In the genomic region with DNA sequence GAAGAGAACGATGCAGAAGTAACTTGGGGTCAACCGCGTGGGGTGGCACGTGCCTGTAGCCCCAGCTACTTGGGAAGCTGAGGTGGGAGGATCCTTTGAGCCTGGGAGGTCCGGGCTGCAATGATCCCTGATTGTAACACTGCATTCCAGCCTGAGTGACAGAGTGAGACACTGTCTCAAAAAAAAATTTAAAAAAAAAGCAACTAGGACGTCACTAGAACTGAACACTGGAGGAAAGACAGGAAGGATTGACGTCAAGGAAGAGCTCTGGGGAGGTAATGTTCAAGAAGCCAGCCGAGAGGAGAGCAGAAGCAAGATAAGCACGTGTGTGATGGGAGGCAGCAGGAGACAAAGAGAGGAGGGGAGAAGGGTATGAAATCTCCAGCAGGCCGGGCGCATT, we compare ENCODE assay signal across 30 cellular contexts. TPM values are rescaled to one million over a fixed set of nuclear protein-coding genes. Genes with fewer than 3 reads are reported as not detected.
"Had no signal": no experiment of that assay in that cellular context is flagged by ENCODE, and none has a peak within 500 bp of the region (broad histone marks: within the 10 kb centered on the region; RNA-seq: fewer than 3 reads in every experiment).

No MANE protein-coding gene starts in this region.

- H3K27ac ChIP-seq: body of pancreas, pancreas, sigmoid colon, stomach, suprapubic skin, transverse colon, uterus had no signal

- H3K27ac Mint-ChIP-seq: activated B cell treated with CpG ODN at 0.5 μM for 24 hours; activated CD4-positive, alpha-beta T cell treated with anti-CD3 and anti-CD28 coated beads for 36 hours; activated naive CD8-positive, alpha-beta T cell treated with anti-CD3 and anti-CD28 coated beads, Interleukin-2, amount 10 ng/mL, durations not matched to agents 7 days and 5 days; activated T-helper 2 cell treated with anti-CD3 and anti-CD28 coated beads, Interferon-gamma antibody, Interleukin-2, Interleukin-4, amounts not matched to agents 10 μg/mL and 5 μg/mL and 100 μg/mL, durations not matched to agents 14 hours and 24 hours and 36 hours; dendritic cell treated with granulocyte-macrophage colony-stimulating factor and Interleukin-4, amounts not matched to agents 40 ng/mL and 50 ng/mL, for 4 days; immature natural killer cell; natural killer cell treated with Interleukin-12 subunit alpha and Interleukin-12 subunit beta and Interleukin-15 and Interleukin-18, amount 100 ng/mL, for 72 hours; stimulated activated memory B cell treated with anti-CD40 and anti-IgM and Interleukin-4, amounts not matched to agents 10 μg/mL and 1 μg/mL and 100 μg/mL, for 72 hours; T-cell; T-helper 2 cell treated with Interferon-gamma antibody and Interleukin-4, amounts not matched to agents 5 μg/mL and 100 μg/mL, for 36 hours had no signal

- H3K9me3 ChIP-seq: body of pancreas, pancreas, sigmoid colon, stomach, suprapubic skin, transverse colon, uterus had no signal

- H3K4me1 ChIP-seq: body of pancreas, pancreas, sigmoid colon, stomach, suprapubic skin, transverse colon, uterus had no signal

- H3K4me3 Mint-ChIP-seq: activated B cell treated with CpG ODN at 0.5 μM for 24 hours; activated CD4-positive, alpha-beta T cell treated with anti-CD3 and anti-CD28 coated beads for 36 hours; activated naive CD8-positive, alpha-beta T cell treated with anti-CD3 and anti-CD28 coated beads, Interleukin-2, amount 10 ng/mL, durations not matched to agents 7 days and 5 days; activated T-cell treated with anti-CD3 and anti-CD28 coated beads, Interleukin-2, amount 50 U/mL, for 4 hours; dendritic cell treated with granulocyte-macrophage colony-stimulating factor and Interleukin-4, amounts not matched to agents 40 ng/mL and 50 ng/mL, for 4 days; immature natural killer cell; natural killer cell treated with Interleukin-12 subunit alpha and Interleukin-12 subunit beta and Interleukin-15 and Interleukin-18, amount 100 ng/mL, for 72 hours; stimulated activated memory B cell treated with anti-CD40 and anti-IgM and Interleukin-4, amounts not matched to agents 10 μg/mL and 1 μg/mL and 100 μg/mL, for 72 hours; T-cell; T-helper 2 cell treated with Interferon-gamma antibody and Interleukin-4, amounts not matched to agents 5 μg/mL and 100 μg/mL, for 36 hours had no signal

- H3K4me1 Mint-ChIP-seq: activated B cell treated with CpG ODN at 0.5 μM for 24 hours; activated CD4-positive, alpha-beta T cell treated with anti-CD3 and anti-CD28 coated beads for 36 hours; activated naive CD8-positive, alpha-beta T cell treated with anti-CD3 and anti-CD28 coated beads, Interleukin-2, amount 10 ng/mL, durations not matched to agents 7 days and 5 days; immature natural killer cell; stimulated activated memory B cell treated with anti-CD40 and anti-IgM and Interleukin-4, amounts not matched to agents 10 μg/mL and 1 μg/mL and 100 μg/mL, for 72 hours; T-cell had no signal

- H3K9me3 Mint-ChIP-seq: activated B cell treated with CpG ODN at 0.5 μM for 24 hours; activated naive CD8-positive, alpha-beta T cell treated with anti-CD3 and anti-CD28 coated beads, Interleukin-2, amount 10 ng/mL, durations not matched to agents 7 days and 5 days; activated T-cell treated with anti-CD3 and anti-CD28 coated beads, Interleukin-2, amount 50 U/mL, for 4 hours; activated T-helper 2 cell treated with anti-CD3 and anti-CD28 coated beads, Interferon-gamma antibody, Interleukin-2, Interleukin-4, amounts not matched to agents 10 μg/mL and 5 μg/mL and 100 μg/mL, durations not matched to agents 14 hours and 24 hours and 36 hours; dendritic cell treated with granulocyte-macrophage colony-stimulating factor and Interleukin-4, amounts not matched to agents 40 ng/mL and 50 ng/mL, for 4 days; immature natural killer cell; natural killer cell treated with Interleukin-12 subunit alpha and Interleukin-12 subunit beta and Interleukin-15 and Interleukin-18, amount 100 ng/mL, for 72 hours; stimulated activated memory B cell treated with anti-CD40 and anti-IgM and Interleukin-4, amounts not matched to agents 10 μg/mL and 1 μg/mL and 100 μg/mL, for 72 hours; T-cell; T-helper 2 cell treated with Interferon-gamma antibody and Interleukin-4, amounts not matched to agents 5 μg/mL and 100 μg/mL, for 36 hours had no signal

- ATAC-seq: activated CD4-positive, alpha-beta T cell treated with anti-CD3 and anti-CD28 coated beads for 36 hours; activated T-cell treated with anti-CD3 and anti-CD28 coated beads, Interleukin-2, amount 50 U/mL, for 4 hours; body of pancreas; natural killer cell treated with Interleukin-12 subunit alpha and Interleukin-12 subunit beta and Interleukin-15 and Interleukin-18, amount 100 ng/mL, for 72 hours; pancreas; stimulated activated memory B cell treated with anti-CD40 and anti-IgM and Interleukin-4, amounts not matched to agents 10 μg/mL and 1 μg/mL and 100 μg/mL, for 72 hours; T-cell had no signal

- H3K27me3 ChIP-seq: body of pancreas, pancreas, sigmoid colon, suprapubic skin, transverse colon, uterus had no signal

- H3K27me3 Mint-ChIP-seq: activated B cell treated with CpG ODN at 0.5 μM for 24 hours; activated CD4-positive, alpha-beta T cell treated with anti-CD3 and anti-CD28 coated beads for 36 hours; activated naive CD8-positive, alpha-beta T cell treated with anti-CD3 and anti-CD28 coated beads, Interleukin-2, amount 10 ng/mL, durations not matched to agents 7 days and 5 days; dendritic cell treated with granulocyte-macrophage colony-stimulating factor and Interleukin-4, amounts not matched to agents 40 ng/mL and 50 ng/mL, for 4 days; natural killer cell treated with Interleukin-12 subunit alpha and Interleukin-12 subunit beta and Interleukin-15 and Interleukin-18, amount 100 ng/mL, for 72 hours; stimulated activated memory B cell treated with anti-CD40 and anti-IgM and Interleukin-4, amounts not matched to agents 10 μg/mL and 1 μg/mL and 100 μg/mL, for 72 hours had no signal

- H3K36me3 Mint-ChIP-seq: natural killer cell treated with Interleukin-12 subunit alpha and Interleukin-12 subunit beta and Interleukin-15 and Interleukin-18, amount 100 ng/mL, for 72 hours had no signal

- H3K4me2 ChIP-seq: smooth muscle cell had no signal

- DNase-seq: activated B cell treated with CpG ODN at 0.5 μM for 24 hours; activated CD4-positive, alpha-beta T cell treated with anti-CD3 and anti-CD28 coated beads for 36 hours; activated CD4-positive, alpha-beta T cell treated with anti-CD3 and anti-CD28 coated beads, Interleukin-2, amount 50 U/mL, for 4 hours; activated CD8-positive, alpha-beta memory T cell treated with anti-CD3 and anti-CD28 coated beads for 24 hours; activated CD8-positive, alpha-beta memory T cell treated with anti-CD3 and anti-CD28 coated beads, Interleukin-2, amount 50 U/mL, for 4 hours; activated naive CD4-positive, alpha-beta T cell treated with Interleukin-2 at 50 U/mL for 16 hours; activated naive CD8-positive, alpha-beta T cell treated with anti-CD3 and anti-CD28 coated beads, Interleukin-2, amount 10 ng/mL, durations not matched to agents 7 days and 5 days; activated T-cell treated with anti-CD3 and anti-CD28 coated beads, Interleukin-2, amount 50 U/mL, for 4 hours; body of pancreas; effector CD8-positive, alpha-beta T cell; foreskin melanocyte; immature natural killer cell; pancreas; sigmoid colon; stimulated activated CD4-positive, alpha-beta T cell treated with anti-CD3 and anti-CD28 coated beads, Interleukin-15, amount 100 ng/mL, for 24 hours; stomach; T-cell; transverse colon; uterus had no signal

RNA-seq across cellular contexts. Expression of gene S100G, which starts 28.7 kb away (rescaled TPM):
- total RNA-seq: activated B cell treated with CpG ODN at 0.5 μM for 24 hours; activated CD4-positive, alpha-beta T cell treated with anti-CD3 and anti-CD28 coated beads for 36 hours; activated naive CD8-positive, alpha-beta T cell treated with anti-CD3 and anti-CD28 coated beads, Interleukin-2, amount 10 ng/mL, durations not matched to agents 7 days and 5 days; activated T-cell treated with anti-CD3 and anti-CD28 coated beads, Interleukin-2, amount 50 U/mL, for 4 hours; activated T-helper 2 cell treated with anti-CD3 and anti-CD28 coated beads, Interferon-gamma antibody, Interleukin-2, Interleukin-4, amounts not matched to agents 10 μg/mL and 5 μg/mL and 100 μg/mL, durations not matched to agents 14 hours and 24 hours and 36 hours; body of pancreas; cardiac septum; chondrocyte; liver; natural killer cell treated with Interleukin-12 subunit alpha and Interleukin-12 subunit beta and Interleukin-15 and Interleukin-18, amount 100 ng/mL, for 72 hours; pancreas; pulmonary artery endothelial cell; sigmoid colon; smooth muscle cell; stomach; suprapubic skin; T-cell; transverse colon; uterus had no signal
